Comparison of ENCODE assay signal across 1 cellular context in the genomic region with DNA sequence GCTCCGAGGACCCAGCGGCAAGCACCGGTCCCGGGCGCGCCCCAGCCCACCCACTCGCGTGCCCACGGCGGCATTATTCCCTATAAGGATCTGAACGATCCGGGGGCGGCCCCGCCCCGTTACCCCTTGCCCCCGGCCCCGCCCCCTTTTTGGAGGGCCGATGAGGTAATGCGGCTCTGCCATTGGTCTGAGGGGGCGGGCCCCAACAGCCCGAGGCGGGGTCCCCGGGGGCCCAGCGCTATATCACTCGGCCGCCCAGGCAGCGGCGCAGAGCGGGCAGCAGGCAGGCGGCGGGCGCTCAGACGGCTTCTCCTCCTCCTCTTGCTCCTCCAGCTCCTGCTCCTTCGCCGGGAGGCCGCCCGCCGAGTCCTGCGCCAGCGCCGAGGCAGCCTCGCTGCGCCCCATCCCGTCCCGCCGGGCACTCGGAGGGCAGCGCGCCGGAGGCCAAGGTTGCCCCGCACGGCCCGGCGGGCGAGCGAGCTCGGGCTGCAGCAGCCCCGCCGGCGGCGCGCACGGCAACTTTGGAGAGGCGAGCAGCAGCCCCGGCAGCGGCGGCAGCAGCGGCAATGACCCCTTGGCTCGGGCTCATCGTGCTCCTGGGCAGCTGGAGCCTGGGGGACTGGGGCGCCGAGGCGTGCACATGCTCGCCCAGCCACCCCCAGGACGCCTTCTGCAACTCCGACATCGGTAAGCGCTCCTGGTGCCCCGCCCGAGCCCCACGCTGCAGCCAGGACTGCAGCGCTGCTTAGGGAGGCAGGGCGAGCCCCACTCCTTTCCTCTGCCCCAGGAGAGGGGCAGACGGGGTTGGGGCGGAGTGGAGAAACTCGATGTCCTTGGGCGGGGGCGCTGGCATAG.
TF ChIP-seq lines count a peak whose summit lies in the region.

Gene TIMP3, plus strand, starts transcription at position 270 of the 855 bp plus-strand sequence. Its CDS starts 297 bp downstream, at position 567.

TF ChIP-seq in HepG2, 621 proteins besides CTCF, POLR2A, EP300 and RAD21 (continued from another document and continues in another):
- TF ChIP-seq HNRNPUL1 (IDR thresholded peaks at IDR 0.05; ENCODE audit: low read depth, low read length) (no peak), HINFP (CRISPR knock-in tag; IDR thresholded peaks at IDR 0.05; ENCODE audit: low read depth) (no peak), ZNF432 (CRISPR knock-in tag; IDR thresholded peaks at IDR 0.05; ENCODE audit: borderline replicate concordance) (no peak), SALL2 (CRISPR knock-in tag; IDR thresholded peaks at IDR 0.05) (peak; percentile 66), ZNF274 (CRISPR knock-in tag; IDR thresholded peaks at IDR 0.05) (no peak), ATAD3A (CRISPR knock-in tag; IDR thresholded peaks at IDR 0.05) (no peak), ZNF335 (CRISPR knock-in tag; IDR thresholded peaks at IDR 0.05) (no peak), CSRNP2 (CRISPR knock-in tag; conservative IDR thresholded peaks at IDR 0.05; ENCODE audit: low read depth) (no peak), RBAK (CRISPR knock-in tag; IDR thresholded peaks at IDR 0.05) (no peak), ZNF570 (CRISPR knock-in tag; IDR thresholded peaks at IDR 0.05; ENCODE audit: borderline replicate concordance) (no peak), NCOA5 (CRISPR knock-in tag; IDR thresholded peaks at IDR 0.05) (no peak), NCOR1 (IDR thresholded peaks at IDR 0.05; ENCODE audit: borderline replicate concordance, low read length) (no peak), ZNF772 (CRISPR knock-in tag; IDR thresholded peaks at IDR 0.05) (0 out of 2 replicates have a peak, but pooled peaks have one; percentile 52), RFX3 (CRISPR knock-in tag; IDR thresholded peaks at IDR 0.05) (no peak), RBFOX2 (IDR thresholded peaks at IDR 0.05; ENCODE audit: low read depth, low read length) (peak; percentile 97), ZMYM4 (CRISPR knock-in tag; IDR thresholded peaks at IDR 0.05) (peak; percentile 71), RNF219 (CRISPR knock-in tag; IDR thresholded peaks at IDR 0.05) (no peak; the same call in 1 of the 2 replicates), SIN3A (IDR thresholded peaks at IDR 0.05; ENCODE audit: borderline replicate concordance, low read depth, low read length) (peak; percentile 78; the same call in 1 of the 2 replicates), ASH2L (IDR thresholded peaks at IDR 0.05; ENCODE audit: insufficient read length, low read depth, low read length) (peak; percentile 17)
- TF ChIP-seq, protein P1, sequence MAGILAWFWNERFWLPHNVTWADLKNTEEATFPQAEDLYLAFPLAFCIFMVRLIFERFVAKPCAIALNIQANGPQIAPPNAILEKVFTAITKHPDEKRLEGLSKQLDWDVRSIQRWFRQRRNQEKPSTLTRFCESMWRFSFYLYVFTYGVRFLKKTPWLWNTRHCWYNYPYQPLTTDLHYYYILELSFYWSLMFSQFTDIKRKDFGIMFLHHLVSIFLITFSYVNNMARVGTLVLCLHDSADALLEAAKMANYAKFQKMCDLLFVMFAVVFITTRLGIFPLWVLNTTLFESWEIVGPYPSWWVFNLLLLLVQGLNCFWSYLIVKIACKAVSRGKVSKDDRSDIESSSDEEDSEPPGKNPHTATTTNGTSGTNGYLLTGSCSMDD (CRISPR knock-in tag; IDR thresholded peaks at IDR 0.05) = no peak
- TF ChIP-seq, protein P2, sequence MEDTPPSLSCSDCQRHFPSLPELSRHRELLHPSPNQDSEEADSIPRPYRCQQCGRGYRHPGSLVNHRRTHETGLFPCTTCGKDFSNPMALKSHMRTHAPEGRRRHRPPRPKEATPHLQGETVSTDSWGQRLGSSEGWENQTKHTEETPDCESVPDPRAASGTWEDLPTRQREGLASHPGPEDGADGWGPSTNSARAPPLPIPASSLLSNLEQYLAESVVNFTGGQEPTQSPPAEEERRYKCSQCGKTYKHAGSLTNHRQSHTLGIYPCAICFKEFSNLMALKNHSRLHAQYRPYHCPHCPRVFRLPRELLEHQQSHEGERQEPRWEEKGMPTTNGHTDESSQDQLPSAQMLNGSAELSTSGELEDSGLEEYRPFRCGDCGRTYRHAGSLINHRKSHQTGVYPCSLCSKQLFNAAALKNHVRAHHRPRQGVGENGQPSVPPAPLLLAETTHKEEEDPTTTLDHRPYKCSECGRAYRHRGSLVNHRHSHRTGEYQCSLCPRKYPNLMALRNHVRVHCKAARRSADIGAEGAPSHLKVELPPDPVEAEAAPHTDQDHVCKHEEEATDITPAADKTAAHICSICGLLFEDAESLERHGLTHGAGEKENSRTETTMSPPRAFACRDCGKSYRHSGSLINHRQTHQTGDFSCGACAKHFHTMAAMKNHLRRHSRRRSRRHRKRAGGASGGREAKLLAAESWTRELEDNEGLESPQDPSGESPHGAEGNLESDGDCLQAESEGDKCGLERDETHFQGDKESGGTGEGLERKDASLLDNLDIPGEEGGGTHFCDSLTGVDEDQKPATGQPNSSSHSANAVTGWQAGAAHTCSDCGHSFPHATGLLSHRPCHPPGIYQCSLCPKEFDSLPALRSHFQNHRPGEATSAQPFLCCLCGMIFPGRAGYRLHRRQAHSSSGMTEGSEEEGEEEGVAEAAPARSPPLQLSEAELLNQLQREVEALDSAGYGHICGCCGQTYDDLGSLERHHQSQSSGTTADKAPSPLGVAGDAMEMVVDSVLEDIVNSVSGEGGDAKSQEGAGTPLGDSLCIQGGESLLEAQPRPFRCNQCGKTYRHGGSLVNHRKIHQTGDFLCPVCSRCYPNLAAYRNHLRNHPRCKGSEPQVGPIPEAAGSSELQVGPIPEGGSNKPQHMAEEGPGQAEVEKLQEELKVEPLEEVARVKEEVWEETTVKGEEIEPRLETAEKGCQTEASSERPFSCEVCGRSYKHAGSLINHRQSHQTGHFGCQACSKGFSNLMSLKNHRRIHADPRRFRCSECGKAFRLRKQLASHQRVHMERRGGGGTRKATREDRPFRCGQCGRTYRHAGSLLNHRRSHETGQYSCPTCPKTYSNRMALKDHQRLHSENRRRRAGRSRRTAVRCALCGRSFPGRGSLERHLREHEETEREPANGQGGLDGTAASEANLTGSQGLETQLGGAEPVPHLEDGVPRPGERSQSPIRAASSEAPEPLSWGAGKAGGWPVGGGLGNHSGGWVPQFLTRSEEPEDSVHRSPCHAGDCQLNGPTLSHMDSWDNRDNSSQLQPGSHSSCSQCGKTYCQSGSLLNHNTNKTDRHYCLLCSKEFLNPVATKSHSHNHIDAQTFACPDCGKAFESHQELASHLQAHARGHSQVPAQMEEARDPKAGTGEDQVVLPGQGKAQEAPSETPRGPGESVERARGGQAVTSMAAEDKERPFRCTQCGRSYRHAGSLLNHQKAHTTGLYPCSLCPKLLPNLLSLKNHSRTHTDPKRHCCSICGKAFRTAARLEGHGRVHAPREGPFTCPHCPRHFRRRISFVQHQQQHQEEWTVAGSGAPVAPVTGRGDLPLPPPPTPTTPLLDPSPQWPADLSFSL (CRISPR knock-in tag; IDR thresholded peaks at IDR 0.05) = no peak
- TF ChIP-seq, protein P3, sequence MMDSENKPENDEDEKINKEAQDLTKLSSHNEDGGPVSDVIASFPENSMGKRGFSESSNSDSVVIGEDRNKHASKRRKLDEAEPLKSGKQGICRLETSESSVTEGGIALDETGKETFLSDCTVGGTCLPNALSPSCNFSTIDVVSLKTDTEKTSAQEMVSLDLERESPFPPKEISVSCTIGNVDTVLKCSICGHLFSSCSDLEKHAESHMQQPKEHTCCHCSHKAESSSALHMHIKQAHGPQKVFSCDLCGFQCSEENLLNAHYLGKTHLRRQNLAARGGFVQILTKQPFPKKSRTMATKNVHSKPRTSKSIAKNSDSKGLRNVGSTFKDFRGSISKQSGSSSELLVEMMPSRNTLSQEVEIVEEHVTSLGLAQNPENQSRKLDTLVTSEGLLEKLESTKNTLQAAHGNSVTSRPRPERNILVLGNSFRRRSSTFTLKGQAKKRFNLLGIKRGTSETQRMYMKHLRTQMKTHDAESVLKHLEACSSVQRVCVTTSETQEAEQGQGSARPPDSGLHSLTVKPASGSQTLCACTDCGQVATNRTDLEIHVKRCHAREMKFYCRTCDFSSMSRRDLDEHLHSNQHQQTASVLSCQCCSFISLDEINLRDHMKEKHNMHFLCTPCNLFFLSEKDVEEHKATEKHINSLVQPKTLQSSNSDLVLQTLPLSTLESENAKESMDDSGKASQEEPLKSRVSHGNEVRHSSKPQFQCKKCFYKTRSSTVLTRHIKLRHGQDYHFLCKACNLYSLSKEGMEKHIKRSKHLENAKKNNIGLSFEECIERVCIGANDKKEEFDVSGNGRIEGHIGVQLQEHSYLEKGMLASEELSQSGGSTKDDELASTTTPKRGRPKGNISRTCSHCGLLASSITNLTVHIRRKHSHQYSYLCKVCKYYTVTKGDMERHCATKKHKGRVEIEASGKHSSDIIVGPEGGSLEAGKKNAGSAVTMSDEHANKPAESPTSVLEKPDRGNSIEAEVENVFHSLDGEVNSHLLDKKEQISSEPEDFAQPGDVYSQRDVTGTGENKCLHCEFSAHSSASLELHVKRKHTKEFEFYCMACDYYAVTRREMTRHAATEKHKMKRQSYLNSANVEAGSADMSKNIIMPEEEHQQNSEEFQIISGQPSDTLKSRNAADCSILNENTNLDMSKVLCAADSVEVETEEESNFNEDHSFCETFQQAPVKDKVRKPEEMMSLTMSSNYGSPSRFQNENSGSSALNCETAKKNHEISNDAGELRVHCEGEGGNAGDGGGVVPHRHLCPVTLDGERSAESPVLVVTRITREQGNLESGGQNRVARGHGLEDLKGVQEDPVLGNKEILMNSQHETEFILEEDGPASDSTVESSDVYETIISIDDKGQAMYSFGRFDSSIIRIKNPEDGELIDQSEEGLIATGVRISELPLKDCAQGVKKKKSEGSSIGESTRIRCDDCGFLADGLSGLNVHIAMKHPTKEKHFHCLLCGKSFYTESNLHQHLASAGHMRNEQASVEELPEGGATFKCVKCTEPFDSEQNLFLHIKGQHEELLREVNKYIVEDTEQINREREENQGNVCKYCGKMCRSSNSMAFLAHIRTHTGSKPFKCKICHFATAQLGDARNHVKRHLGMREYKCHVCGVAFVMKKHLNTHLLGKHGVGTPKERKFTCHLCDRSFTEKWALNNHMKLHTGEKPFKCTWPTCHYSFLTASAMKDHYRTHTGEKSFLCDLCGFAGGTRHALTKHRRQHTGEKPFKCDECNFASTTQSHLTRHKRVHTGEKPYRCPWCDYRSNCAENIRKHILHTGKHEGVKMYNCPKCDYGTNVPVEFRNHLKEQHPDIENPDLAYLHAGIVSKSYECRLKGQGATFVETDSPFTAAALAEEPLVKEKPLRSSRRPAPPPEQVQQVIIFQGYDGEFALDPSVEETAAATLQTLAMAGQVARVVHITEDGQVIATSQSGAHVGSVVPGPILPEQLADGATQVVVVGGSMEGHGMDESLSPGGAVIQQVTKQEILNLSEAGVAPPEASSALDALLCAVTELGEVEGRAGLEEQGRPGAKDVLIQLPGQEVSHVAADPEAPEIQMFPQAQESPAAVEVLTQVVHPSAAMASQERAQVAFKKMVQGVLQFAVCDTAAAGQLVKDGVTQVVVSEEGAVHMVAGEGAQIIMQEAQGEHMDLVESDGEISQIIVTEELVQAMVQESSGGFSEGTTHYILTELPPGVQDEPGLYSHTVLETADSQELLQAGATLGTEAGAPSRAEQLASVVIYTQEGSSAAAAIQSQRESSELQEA (CRISPR knock-in tag; IDR thresholded peaks at IDR 0.05; ENCODE audit: not compliant biosample characterization) = no peak
